In genomic region chr17:7484067-7484963, GRCh38 we compare ENCODE assay signal across 1 cellular context.
TF ChIP-seq lines count a peak whose summit lies in the region.

POLR2A (plus strand) TSS chr17:7484366.

TF ChIP-seq in K562, 482 proteins besides CTCF, POLR2A, EP300 and RAD21 (continued from another document and continues in another):
- TF ChIP-seq, protein P1, sequence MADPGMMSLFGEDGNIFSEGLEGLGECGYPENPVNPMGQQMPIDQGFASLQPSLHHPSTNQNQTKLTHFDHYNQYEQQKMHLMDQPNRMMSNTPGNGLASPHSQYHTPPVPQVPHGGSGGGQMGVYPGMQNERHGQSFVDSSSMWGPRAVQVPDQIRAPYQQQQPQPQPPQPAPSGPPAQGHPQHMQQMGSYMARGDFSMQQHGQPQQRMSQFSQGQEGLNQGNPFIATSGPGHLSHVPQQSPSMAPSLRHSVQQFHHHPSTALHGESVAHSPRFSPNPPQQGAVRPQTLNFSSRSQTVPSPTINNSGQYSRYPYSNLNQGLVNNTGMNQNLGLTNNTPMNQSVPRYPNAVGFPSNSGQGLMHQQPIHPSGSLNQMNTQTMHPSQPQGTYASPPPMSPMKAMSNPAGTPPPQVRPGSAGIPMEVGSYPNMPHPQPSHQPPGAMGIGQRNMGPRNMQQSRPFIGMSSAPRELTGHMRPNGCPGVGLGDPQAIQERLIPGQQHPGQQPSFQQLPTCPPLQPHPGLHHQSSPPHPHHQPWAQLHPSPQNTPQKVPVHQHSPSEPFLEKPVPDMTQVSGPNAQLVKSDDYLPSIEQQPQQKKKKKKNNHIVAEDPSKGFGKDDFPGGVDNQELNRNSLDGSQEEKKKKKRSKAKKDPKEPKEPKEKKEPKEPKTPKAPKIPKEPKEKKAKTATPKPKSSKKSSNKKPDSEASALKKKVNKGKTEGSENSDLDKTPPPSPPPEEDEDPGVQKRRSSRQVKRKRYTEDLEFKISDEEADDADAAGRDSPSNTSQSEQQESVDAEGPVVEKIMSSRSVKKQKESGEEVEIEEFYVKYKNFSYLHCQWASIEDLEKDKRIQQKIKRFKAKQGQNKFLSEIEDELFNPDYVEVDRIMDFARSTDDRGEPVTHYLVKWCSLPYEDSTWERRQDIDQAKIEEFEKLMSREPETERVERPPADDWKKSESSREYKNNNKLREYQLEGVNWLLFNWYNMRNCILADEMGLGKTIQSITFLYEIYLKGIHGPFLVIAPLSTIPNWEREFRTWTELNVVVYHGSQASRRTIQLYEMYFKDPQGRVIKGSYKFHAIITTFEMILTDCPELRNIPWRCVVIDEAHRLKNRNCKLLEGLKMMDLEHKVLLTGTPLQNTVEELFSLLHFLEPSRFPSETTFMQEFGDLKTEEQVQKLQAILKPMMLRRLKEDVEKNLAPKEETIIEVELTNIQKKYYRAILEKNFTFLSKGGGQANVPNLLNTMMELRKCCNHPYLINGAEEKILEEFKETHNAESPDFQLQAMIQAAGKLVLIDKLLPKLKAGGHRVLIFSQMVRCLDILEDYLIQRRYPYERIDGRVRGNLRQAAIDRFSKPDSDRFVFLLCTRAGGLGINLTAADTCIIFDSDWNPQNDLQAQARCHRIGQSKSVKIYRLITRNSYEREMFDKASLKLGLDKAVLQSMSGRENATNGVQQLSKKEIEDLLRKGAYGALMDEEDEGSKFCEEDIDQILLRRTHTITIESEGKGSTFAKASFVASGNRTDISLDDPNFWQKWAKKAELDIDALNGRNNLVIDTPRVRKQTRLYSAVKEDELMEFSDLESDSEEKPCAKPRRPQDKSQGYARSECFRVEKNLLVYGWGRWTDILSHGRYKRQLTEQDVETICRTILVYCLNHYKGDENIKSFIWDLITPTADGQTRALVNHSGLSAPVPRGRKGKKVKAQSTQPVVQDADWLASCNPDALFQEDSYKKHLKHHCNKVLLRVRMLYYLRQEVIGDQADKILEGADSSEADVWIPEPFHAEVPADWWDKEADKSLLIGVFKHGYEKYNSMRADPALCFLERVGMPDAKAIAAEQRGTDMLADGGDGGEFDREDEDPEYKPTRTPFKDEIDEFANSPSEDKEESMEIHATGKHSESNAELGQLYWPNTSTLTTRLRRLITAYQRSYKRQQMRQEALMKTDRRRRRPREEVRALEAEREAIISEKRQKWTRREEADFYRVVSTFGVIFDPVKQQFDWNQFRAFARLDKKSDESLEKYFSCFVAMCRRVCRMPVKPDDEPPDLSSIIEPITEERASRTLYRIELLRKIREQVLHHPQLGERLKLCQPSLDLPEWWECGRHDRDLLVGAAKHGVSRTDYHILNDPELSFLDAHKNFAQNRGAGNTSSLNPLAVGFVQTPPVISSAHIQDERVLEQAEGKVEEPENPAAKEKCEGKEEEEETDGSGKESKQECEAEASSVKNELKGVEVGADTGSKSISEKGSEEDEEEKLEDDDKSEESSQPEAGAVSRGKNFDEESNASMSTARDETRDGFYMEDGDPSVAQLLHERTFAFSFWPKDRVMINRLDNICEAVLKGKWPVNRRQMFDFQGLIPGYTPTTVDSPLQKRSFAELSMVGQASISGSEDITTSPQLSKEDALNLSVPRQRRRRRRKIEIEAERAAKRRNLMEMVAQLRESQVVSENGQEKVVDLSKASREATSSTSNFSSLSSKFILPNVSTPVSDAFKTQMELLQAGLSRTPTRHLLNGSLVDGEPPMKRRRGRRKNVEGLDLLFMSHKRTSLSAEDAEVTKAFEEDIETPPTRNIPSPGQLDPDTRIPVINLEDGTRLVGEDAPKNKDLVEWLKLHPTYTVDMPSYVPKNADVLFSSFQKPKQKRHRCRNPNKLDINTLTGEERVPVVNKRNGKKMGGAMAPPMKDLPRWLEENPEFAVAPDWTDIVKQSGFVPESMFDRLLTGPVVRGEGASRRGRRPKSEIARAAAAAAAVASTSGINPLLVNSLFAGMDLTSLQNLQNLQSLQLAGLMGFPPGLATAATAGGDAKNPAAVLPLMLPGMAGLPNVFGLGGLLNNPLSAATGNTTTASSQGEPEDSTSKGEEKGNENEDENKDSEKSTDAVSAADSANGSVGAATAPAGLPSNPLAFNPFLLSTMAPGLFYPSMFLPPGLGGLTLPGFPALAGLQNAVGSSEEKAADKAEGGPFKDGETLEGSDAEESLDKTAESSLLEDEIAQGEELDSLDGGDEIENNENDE (IDR thresholded peaks at IDR 0.05; ENCODE audit: low read depth, low read length): no peak
- no peak for TF ChIP-seq NFYB (IDR thresholded peaks at IDR 0.05; ENCODE audit: extremely low read depth, insufficient read length)
- TF ChIP-seq, protein P2, sequence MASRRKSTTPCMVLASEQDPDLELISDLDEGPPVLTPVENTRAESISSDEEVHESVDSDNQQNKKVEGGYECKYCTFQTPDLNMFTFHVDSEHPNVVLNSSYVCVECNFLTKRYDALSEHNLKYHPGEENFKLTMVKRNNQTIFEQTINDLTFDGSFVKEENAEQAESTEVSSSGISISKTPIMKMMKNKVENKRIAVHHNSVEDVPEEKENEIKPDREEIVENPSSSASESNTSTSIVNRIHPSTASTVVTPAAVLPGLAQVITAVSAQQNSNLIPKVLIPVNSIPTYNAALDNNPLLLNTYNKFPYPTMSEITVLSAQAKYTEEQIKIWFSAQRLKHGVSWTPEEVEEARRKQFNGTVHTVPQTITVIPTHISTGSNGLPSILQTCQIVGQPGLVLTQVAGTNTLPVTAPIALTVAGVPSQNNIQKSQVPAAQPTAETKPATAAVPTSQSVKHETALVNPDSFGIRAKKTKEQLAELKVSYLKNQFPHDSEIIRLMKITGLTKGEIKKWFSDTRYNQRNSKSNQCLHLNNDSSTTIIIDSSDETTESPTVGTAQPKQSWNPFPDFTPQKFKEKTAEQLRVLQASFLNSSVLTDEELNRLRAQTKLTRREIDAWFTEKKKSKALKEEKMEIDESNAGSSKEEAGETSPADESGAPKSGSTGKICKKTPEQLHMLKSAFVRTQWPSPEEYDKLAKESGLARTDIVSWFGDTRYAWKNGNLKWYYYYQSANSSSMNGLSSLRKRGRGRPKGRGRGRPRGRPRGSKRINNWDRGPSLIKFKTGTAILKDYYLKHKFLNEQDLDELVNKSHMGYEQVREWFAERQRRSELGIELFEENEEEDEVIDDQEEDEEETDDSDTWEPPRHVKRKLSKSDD (conservative IDR thresholded peaks at IDR 0.05; ENCODE audit: low read length): peak; percentile 72; the same call in 1 of the 2 replicates
- TF ChIP-seq PCBP2 (IDR thresholded peaks at IDR 0.05; ENCODE audit: low read depth, low read length, poor library complexity, severe bottlenecking): no peak
- no peak for TF ChIP-seq ZNF384 (IDR thresholded peaks at IDR 0.05; ENCODE audit: low read depth, low read length)
- peak; percentile 72; the same call in 1 of the 2 replicates for TF ChIP-seq ZNF436 (CRISPR knock-in tag; IDR thresholded peaks at IDR 0.05)
- no peak for TF ChIP-seq SLC30A9 (CRISPR knock-in tag; IDR thresholded peaks at IDR 0.05)
- TF ChIP-seq, protein P3, sequence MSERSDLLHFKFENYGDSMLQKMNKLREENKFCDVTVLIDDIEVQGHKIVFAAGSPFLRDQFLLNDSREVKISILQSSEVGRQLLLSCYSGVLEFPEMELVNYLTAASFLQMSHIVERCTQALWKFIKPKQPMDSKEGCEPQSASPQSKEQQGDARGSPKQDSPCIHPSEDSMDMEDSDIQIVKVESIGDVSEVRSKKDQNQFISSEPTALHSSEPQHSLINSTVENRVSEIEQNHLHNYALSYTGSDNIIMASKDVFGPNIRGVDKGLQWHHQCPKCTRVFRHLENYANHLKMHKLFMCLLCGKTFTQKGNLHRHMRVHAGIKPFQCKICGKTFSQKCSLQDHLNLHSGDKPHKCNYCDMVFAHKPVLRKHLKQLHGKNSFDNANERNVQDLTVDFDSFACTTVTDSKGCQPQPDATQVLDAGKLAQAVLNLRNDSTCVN (CRISPR knock-in tag; IDR thresholded peaks at IDR 0.05): peak; percentile 87; the same call in 1 of the 2 replicates
- TF ChIP-seq ILK (tag; IDR thresholded peaks at IDR 0.05; ENCODE audit: borderline replicate concordance, low read depth): no peak
- no peak for TF ChIP-seq ZNF780A (CRISPR knock-in tag; IDR thresholded peaks at IDR 0.05)
- TF ChIP-seq HNRNPL (IDR thresholded peaks at IDR 0.05; ENCODE audit: low read depth, low read length): peak; percentile 44; the same call in 1 of the 2 replicates
- no peak for TF ChIP-seq RBM14 (IDR thresholded peaks at IDR 0.05; ENCODE audit: borderline replicate concordance, insufficient read depth, low read depth, low read length)
- no peak for TF ChIP-seq SMAD2 (IDR thresholded peaks at IDR 0.05; ENCODE audit: low read depth, low read length)
- peak; percentile 41 for TF ChIP-seq FIP1L1 (IDR thresholded peaks at IDR 0.05; ENCODE audit: low read depth, low read length, poor library complexity, severe bottlenecking)
- TF ChIP-seq ZNF639 (CRISPR knock-in tag; conservative IDR thresholded peaks at IDR 0.05 in 1 of 2, IDR thresholded peaks at IDR 0.05 in 1 of 2): 0 out of 4 replicates have a peak, but pooled peaks of 1 of the 2 experiments have one; percentile 50
- TF ChIP-seq, protein P4, sequence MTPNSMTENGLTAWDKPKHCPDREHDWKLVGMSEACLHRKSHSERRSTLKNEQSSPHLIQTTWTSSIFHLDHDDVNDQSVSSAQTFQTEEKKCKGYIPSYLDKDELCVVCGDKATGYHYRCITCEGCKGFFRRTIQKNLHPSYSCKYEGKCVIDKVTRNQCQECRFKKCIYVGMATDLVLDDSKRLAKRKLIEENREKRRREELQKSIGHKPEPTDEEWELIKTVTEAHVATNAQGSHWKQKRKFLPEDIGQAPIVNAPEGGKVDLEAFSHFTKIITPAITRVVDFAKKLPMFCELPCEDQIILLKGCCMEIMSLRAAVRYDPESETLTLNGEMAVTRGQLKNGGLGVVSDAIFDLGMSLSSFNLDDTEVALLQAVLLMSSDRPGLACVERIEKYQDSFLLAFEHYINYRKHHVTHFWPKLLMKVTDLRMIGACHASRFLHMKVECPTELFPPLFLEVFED (CRISPR knock-in tag; conservative IDR thresholded peaks at IDR 0.05): peak; percentile 97
- TF ChIP-seq ZNF282 (CRISPR knock-in tag; IDR thresholded peaks at IDR 0.05): no peak
- no peak for TF ChIP-seq ERF (CRISPR knock-in tag; IDR thresholded peaks at IDR 0.05)
- TF ChIP-seq, protein P5, sequence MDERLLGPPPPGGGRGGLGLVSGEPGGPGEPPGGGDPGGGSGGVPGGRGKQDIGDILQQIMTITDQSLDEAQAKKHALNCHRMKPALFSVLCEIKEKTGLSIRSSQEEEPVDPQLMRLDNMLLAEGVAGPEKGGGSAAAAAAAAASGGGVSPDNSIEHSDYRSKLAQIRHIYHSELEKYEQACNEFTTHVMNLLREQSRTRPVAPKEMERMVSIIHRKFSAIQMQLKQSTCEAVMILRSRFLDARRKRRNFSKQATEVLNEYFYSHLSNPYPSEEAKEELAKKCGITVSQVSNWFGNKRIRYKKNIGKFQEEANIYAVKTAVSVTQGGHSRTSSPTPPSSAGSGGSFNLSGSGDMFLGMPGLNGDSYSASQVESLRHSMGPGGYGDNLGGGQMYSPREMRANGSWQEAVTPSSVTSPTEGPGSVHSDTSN (CRISPR knock-in tag; IDR thresholded peaks at IDR 0.05; ENCODE audit: low read depth): no peak
- TF ChIP-seq, protein P5 (tag; conservative IDR thresholded peaks at IDR 0.05; ENCODE audit: low read depth): 0 out of 2 replicates have a peak, but pooled peaks have one; percentile 9
- TF ChIP-seq ZNF133 (CRISPR knock-in tag; IDR thresholded peaks at IDR 0.05): no peak
- no peak for TF ChIP-seq ZNF785 (CRISPR knock-in tag; IDR thresholded peaks at IDR 0.05)
- no peak for TF ChIP-seq CEBPB (tag; IDR thresholded peaks at IDR 0.05)
- TF ChIP-seq, protein P6, sequence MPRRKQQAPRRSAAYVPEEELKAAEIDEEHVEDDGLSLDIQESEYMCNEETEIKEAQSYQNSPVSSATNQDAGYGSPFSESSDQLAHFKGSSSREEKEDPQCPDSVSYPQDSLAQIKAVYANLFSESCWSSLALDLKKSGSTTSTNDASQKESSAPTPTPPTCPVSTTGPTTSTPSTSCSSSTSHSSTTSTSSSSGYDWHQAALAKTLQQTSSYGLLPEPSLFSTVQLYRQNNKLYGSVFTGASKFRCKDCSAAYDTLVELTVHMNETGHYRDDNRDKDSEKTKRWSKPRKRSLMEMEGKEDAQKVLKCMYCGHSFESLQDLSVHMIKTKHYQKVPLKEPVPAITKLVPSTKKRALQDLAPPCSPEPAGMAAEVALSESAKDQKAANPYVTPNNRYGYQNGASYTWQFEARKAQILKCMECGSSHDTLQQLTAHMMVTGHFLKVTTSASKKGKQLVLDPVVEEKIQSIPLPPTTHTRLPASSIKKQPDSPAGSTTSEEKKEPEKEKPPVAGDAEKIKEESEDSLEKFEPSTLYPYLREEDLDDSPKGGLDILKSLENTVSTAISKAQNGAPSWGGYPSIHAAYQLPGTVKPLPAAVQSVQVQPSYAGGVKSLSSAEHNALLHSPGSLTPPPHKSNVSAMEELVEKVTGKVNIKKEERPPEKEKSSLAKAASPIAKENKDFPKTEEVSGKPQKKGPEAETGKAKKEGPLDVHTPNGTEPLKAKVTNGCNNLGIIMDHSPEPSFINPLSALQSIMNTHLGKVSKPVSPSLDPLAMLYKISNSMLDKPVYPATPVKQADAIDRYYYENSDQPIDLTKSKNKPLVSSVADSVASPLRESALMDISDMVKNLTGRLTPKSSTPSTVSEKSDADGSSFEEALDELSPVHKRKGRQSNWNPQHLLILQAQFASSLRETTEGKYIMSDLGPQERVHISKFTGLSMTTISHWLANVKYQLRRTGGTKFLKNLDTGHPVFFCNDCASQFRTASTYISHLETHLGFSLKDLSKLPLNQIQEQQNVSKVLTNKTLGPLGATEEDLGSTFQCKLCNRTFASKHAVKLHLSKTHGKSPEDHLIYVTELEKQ (CRISPR knock-in tag; IDR thresholded peaks at IDR 0.05): no peak
- TF ChIP-seq ZBTB33 (CRISPR knock-in tag; IDR thresholded peaks at IDR 0.05): peak; percentile 57; the same call in 1 of the 2 replicates
